In the genomic region with DNA sequence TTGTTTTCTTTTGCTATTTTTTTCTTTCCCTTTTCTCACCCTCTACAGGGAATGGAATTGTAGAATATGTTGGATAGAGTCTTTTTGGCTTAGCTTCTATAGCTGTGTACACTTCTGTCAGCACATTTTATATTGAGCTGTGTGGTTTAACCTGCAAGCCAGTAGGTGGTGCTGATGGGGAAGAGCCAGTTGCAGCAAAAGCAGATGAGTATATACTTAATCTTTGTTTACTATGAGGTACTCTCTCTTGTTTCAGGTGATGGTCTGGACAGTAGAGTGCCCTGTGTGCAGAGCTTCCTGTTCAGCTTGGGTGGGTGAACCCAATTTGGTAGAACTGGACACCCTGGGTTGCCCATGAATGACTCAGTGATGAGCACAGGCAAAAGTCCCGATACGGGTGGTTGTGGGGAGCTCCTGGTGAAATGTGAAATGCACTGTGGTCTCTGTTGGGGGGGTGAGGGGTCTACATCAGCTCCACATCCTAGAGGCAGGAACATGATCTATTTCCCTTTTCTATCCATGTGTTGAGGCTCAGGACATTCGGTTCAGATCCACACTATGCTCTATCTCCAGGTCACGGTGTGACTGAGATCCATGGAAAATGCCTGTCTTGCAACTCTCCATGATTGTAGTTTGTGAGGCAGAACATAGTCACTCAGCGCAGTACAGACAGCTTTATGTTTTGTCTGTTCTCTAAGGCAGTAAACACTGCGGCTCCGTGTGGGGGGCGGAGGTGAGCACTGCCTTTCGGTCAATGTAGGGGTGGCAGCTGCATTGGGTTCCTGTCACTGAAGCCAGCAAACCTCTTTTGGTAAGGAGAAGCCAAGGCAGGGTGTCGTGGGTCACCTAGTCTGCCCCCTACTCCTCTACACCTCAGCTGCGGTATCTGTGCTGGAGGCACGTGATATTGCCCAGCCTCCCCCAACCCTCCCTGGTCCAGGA, we compare ENCODE assay signal across 10 cellular contexts.
DNase-seq lines count a peak whose midpoint lies in the region; ATAC-seq and TF ChIP-seq lines count a peak whose summit lies in the region.
"Had no signal": no experiment of that assay in that cellular context is flagged by ENCODE, and none has a peak within 500 bp of the region (broad histone marks: within the 10 kb centered on the region; RNA-seq: fewer than 3 reads in every experiment).

No MANE protein-coding gene starts in this region.

- WGBS in transverse colon (ENCODE audit: low coverage in 1 of 2), 2 donors: 94% methylated on average over 12 of the region's 12 CpGs; no CpG with 5 or more reads in 1 of the 2 donors

- in situ Hi-C loops in transverse colon (cut with MboI; ENCODE audit: low pct_ligation_motif_present in 1 of 4, low pct_unique_long_range_greater_than_20kb in 1 of 4, low sequenced_read_pairs in 3 of 4): no loop called here

- no peak overlapping the region for H3K27ac ChIP-seq in osteoblast (ENCODE audit: low read depth, low read length)
- H3K27ac ChIP-seq in transverse colon: no peak overlapping the region

- intact Hi-C loops in transverse colon (cut with DNase I; ENCODE audit: low total_unique reads): no loop called here

- no peak for ATAC-seq in GM18505 (IDR thresholded peaks at IDR 0.05; ENCODE audit: unreplicated experiment)

- H4K20me1 ChIP-seq in osteoblast (ENCODE audit: insufficient read depth, low read length): no peaks in the 10 kb centered on the region

- TF ChIP-seq EP300 in transverse colon (IDR thresholded peaks at IDR 0.05; ENCODE audit: low read depth): no peak

- no peaks in the 10 kb centered on the region for H3K79me2 ChIP-seq in osteoblast (ENCODE audit: insufficient read depth, low read length)

- H3K9me3 ChIP-seq in osteoblast (ENCODE audit: low read depth, low read length) (no peaks in the 10 kb centered on the region), transverse colon (peaks cover 0 to 1% of the 10 kb centered on the region in 2 donors)

- TF ChIP-seq CTCF in NB4 (IDR thresholded peaks at IDR 0.05; ENCODE audit: low read depth, low read length) (no peak), osteoblast (IDR thresholded peaks at IDR 0.05; ENCODE audit: extremely low read depth, low read depth, low read length) (peak; percentile 74), transverse colon (IDR thresholded peaks at IDR 0.05) (peak in 2 of 5 experiments; percentile 10 to 11)

- TF ChIP-seq POLR2A in NB4 (IDR thresholded peaks at IDR 0.05; ENCODE audit: extremely low read depth, insufficient read length): no peak
- TF ChIP-seq POLR2A in GM18505 (IDR thresholded peaks at IDR 0.05; ENCODE audit: borderline replicate concordance, extremely low read depth, insufficient read depth, insufficient read length): no peak
- TF ChIP-seq POLR2A in transverse colon (IDR thresholded peaks at IDR 0.05): no peak

- no peaks in the 10 kb centered on the region for H3K36me3 ChIP-seq in osteoblast (ENCODE audit: insufficient read depth, low read length)
- no peaks in the 10 kb centered on the region for H3K36me3 ChIP-seq in transverse colon

- H3K27me3 ChIP-seq in osteoblast (ENCODE audit: insufficient read depth, low read length) (no peaks in the 10 kb centered on the region), transverse colon (no peaks in the 10 kb centered on the region)

- DNase-seq in NCI-H510A treated with DMSO at 0.1 percent for 48 hours (lab: John Stamatoyannopoulos, UW): peak; percentile 7
- DNase-seq in NCI-H510A (lab: John Stamatoyannopoulos, UW): no peak
- DNase-seq in NB4 (ENCODE audit: low read depth): peak; percentile 19
- peak; percentile 45 for DNase-seq in dermis blood vessel endothelial cell
- no peak for DNase-seq in osteoblast (ENCODE audit: insufficient read length, low spot score, missing footprints)
- no peak for DNase-seq in NCI-H1694 treated with DMSO at 0.1 percent for 48 hours (lab: John Stamatoyannopoulos, UW)
- DNase-seq in transverse colon: no peak
- DNase-seq: activated CD4-positive, CD25-positive, alpha-beta regulatory T cell treated with anti-CD3 and anti-CD28 coated beads, Interleukin-2, amount 50 U/mL, for 72 hours; nucleus accumbens had no signal

- H3K4me1 ChIP-seq in osteoblast (ENCODE audit: insufficient read depth, low read length) (no peaks in the 10 kb centered on the region), transverse colon (no peaks in the 10 kb centered on the region)

- no peak overlapping the region for H3K4me2 ChIP-seq in osteoblast (ENCODE audit: insufficient read depth, low read length)

- H2AFZ ChIP-seq in osteoblast (ENCODE audit: low read length): no peak overlapping the region

- H3K4me3 ChIP-seq in NB4 (ENCODE audit: low read depth, low read length): no peak overlapping the region
- H3K4me3 ChIP-seq in osteoblast (ENCODE audit: insufficient read depth, low read length): no peak overlapping the region
- no peak overlapping the region for H3K4me3 ChIP-seq in transverse colon

Comparison
In these comparisons a context has a peak if more than half of its experiments do, and no peak if none do; other contexts are left out.
1. DNase-seq: peak in NCI-H510A treated with DMSO at 0.1 percent for 48 hours (single experiment), NB4 (single experiment) and dermis blood vessel endothelial cell (single experiment); none in NCI-H510A (single experiment), osteoblast (single experiment), NCI-H1694 treated with DMSO at 0.1 percent for 48 hours (single experiment) and transverse colon (single experiment).